ENCODE assay signal across 8 cellular contexts in the genomic region with DNA sequence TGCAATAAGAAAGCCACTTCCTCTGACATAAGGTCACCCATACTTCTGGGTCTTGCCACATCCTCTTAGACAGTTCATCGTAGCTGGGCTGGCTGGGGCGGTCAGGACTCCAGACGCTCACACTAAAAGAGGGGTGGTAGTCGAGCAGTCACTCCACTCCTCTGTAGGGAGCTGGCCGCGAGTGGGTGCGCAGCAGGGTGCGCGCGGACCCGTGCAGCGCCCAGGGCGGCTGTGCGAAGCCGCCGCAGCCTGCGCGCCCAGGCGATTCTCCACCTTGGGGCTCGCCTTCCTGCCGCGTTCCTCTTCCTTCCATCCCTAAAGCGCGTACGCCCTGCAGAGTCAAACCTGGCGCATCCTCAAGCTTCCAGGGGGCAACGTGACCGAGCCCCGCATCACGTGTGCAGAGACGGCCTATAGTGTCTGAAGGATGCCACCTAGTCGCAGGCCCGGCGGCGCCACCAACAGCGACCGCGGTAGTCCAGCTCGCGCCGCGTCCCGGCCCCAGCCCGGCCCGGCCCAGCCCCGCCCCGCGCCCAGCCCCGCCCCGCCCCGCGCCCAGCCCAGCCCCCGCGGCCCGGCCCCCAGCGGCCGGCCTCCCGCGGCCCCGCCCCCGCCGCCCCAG. TPM values are rescaled to one million over a fixed set of nuclear protein-coding genes. Genes with fewer than 3 reads are reported as not detected.
DNase-seq lines count a peak whose midpoint lies in the region; ATAC-seq and TF ChIP-seq lines count a peak whose summit lies in the region.

No MANE protein-coding gene starts in this region.

- no peaks in the 10 kb centered on the region for H3K9me3 ChIP-seq in adrenal gland (replicated peaks in 1 of 3)
- no peaks in the 10 kb centered on the region for H3K9me3 ChIP-seq in left ventricle myocardium inferior (replicated peaks)

- WGBS in adrenal gland, 4 donors, result 0 to 1% (median 1%) methylated on average over 23 to 62 of the region's 62 CpGs
- WGBS in urinary bladder, result under 1% methylated on average over 50 of the region's 62 CpGs

- H3K9me3 Mint-ChIP-seq in progenitor cell of endocrine pancreas (ENCODE audit: low read depth), result peaks cover 3% of the 10 kb centered on the region

- TF ChIP-seq POLR2A in adrenal gland (IDR thresholded peaks at IDR 0.05), result peak; percentile 81 to 83

- peaks cover 39 to 68% of the 10 kb centered on the region in 2 donors for H3K4me1 ChIP-seq in adrenal gland (replicated peaks in 1 of 2)
- H3K4me1 ChIP-seq in left ventricle myocardium inferior, result peaks cover 83% of the 10 kb centered on the region
- peaks cover 5% of the 10 kb centered on the region for H3K4me1 ChIP-seq in urinary bladder (ENCODE audit: insufficient read depth)

- peak; percentile 95 for DNase-seq in GM13977 (ENCODE audit: low spot score)
- peak; percentile 87 for DNase-seq in NCI-H1436 (lab: John Stamatoyannopoulos, UW)
- DNase-seq in SW 1271 (lab: John Stamatoyannopoulos, UW), result peak; percentile 63 to 84
- DNase-seq in adrenal gland, result peak; percentile 93 to 98 (median 96)
- peak; percentile 94 for DNase-seq in left ventricle myocardium inferior
- peak; percentile 74 for DNase-seq in progenitor cell of endocrine pancreas (ENCODE audit: low spot score, unreplicated experiment)

- H3K27me3 Mint-ChIP-seq in progenitor cell of endocrine pancreas, result no peaks in the 10 kb centered on the region

- peaks cover 19% of the 10 kb centered on the region for H3K36me3 Mint-ChIP-seq in progenitor cell of endocrine pancreas (ENCODE audit: insufficient read depth)

- H3K36me3 ChIP-seq in adrenal gland (replicated peaks in 1 of 2) (peaks cover 0 to 11% of the 10 kb centered on the region in 2 donors), left ventricle myocardium inferior (peaks cover 28% of the 10 kb centered on the region), urinary bladder (ENCODE audit: insufficient read depth) (no peaks in the 10 kb centered on the region)

- in situ Hi-C loops in GM13977 (cut with MboI; ENCODE audit: low pct_unique_long_range_greater_than_20kb, low sequenced_read_pairs, unreplicated experiment), result no loop called here

- peak overlapping the region; percentile 93 for H3K4me3 Mint-ChIP-seq in progenitor cell of endocrine pancreas (ENCODE audit: low read depth)

- H3K27ac ChIP-seq in adrenal gland (peak overlapping the region; percentile 89 to 99 (median 98)), left ventricle myocardium inferior (replicated peaks) (peak overlapping the region; percentile 99), urinary bladder (ENCODE audit: low read depth) (peak overlapping the region; percentile 91)

- H3K4me3 ChIP-seq in adrenal gland (peak overlapping the region; percentile 37 to 87 (median 84)), left ventricle myocardium inferior (peak overlapping the region; percentile 89), urinary bladder (ENCODE audit: low read depth, low read length) (peak overlapping the region; percentile 89)

- peak; percentile 96 for ATAC-seq in HG02840 (IDR thresholded peaks at IDR 0.05; ENCODE audit: low FRiP score, unreplicated experiment)

- H3K27ac Mint-ChIP-seq in progenitor cell of endocrine pancreas, result peak overlapping the region; percentile 99

- intact Hi-C loops in adrenal gland (cut with DNase I), result no loop called here
- intact Hi-C loops in left ventricle myocardium inferior (cut with micrococcal nuclease), result loop anchor here (5.0 kb wide), 1 partner anchor 44 kb away; no protein-coding TSS in a partner anchor

- H3K27me3 ChIP-seq in adrenal gland (no peaks in the 10 kb centered on the region), left ventricle myocardium inferior (ENCODE audit: low read depth) (no peaks in the 10 kb centered on the region)

- TF ChIP-seq CTCF in GM13977 (IDR thresholded peaks at IDR 0.05; ENCODE audit: extremely low read depth, insufficient read depth, missing control alignments) (peak; percentile 17), adrenal gland (IDR thresholded peaks at IDR 0.05) (peak in 2 of 6 experiments; percentile 8 to 10), left ventricle myocardium inferior (IDR thresholded peaks at IDR 0.05; ENCODE audit: borderline replicate concordance) (no peak), progenitor cell of endocrine pancreas (IDR thresholded peaks at IDR 0.05; ENCODE audit: unreplicated experiment) (no peak)

- peaks cover 52% of the 10 kb centered on the region for H3K4me1 Mint-ChIP-seq in progenitor cell of endocrine pancreas (ENCODE audit: low read depth)

RNA-seq across cellular contexts. Expression of gene PRDX6, which starts 0.4 kb away (rescaled TPM):
- total RNA-seq in adrenal gland, result 100 to 1,000 TPM; 248 to 461 (median 311) TPM
- 100 to 1,000 TPM; 171 to 444 (median 434) TPM for polyA plus RNA-seq in adrenal gland
- 363 TPM for total RNA-seq in left ventricle myocardium inferior
- total RNA-seq in progenitor cell of endocrine pancreas, result 258 and 264 TPM in 2 replicates
- 141 TPM for total RNA-seq in urinary bladder
- 216 TPM for polyA plus RNA-seq in urinary bladder

Comparison
In these comparisons a context has a peak if more than half of its experiments do, and no peak if none do; other contexts are left out.
1. Peak in every context shown above with its lines: DNase-seq, ATAC-seq, H3K4me3 ChIP-seq and H3K27ac ChIP-seq.